In genomic region chr16:4599037-4599436, GRCh38 we compare ENCODE assay signal across 2 cellular contexts.
TF ChIP-seq lines count a peak whose summit lies in the region.

No MANE protein-coding gene starts in this region.

TF ChIP-seq in HCT116, 20 proteins besides CTCF, POLR2A, EP300 and RAD21:
- TF ChIP-seq SP1 (IDR thresholded peaks at IDR 0.05; ENCODE audit: low read depth): no peak
- no peak for TF ChIP-seq YY1 (IDR thresholded peaks at IDR 0.05; ENCODE audit: extremely low read depth, insufficient replicate concordance, low read depth, low read length)
- no peak for TF ChIP-seq POLR2AphosphoS5 (IDR thresholded peaks at IDR 0.05; ENCODE audit: low read depth, low read length)
- TF ChIP-seq, protein P1, sequence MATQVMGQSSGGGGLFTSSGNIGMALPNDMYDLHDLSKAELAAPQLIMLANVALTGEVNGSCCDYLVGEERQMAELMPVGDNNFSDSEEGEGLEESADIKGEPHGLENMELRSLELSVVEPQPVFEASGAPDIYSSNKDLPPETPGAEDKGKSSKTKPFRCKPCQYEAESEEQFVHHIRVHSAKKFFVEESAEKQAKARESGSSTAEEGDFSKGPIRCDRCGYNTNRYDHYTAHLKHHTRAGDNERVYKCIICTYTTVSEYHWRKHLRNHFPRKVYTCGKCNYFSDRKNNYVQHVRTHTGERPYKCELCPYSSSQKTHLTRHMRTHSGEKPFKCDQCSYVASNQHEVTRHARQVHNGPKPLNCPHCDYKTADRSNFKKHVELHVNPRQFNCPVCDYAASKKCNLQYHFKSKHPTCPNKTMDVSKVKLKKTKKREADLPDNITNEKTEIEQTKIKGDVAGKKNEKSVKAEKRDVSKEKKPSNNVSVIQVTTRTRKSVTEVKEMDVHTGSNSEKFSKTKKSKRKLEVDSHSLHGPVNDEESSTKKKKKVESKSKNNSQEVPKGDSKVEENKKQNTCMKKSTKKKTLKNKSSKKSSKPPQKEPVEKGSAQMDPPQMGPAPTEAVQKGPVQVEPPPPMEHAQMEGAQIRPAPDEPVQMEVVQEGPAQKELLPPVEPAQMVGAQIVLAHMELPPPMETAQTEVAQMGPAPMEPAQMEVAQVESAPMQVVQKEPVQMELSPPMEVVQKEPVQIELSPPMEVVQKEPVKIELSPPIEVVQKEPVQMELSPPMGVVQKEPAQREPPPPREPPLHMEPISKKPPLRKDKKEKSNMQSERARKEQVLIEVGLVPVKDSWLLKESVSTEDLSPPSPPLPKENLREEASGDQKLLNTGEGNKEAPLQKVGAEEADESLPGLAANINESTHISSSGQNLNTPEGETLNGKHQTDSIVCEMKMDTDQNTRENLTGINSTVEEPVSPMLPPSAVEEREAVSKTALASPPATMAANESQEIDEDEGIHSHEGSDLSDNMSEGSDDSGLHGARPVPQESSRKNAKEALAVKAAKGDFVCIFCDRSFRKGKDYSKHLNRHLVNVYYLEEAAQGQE (IDR thresholded peaks at IDR 0.05; ENCODE audit: low read depth): no peak
- no peak for TF ChIP-seq SIN3A (IDR thresholded peaks at IDR 0.05; ENCODE audit: low read depth)
- TF ChIP-seq EZH2 (IDR thresholded peaks at IDR 0.05): no peak
- no peak for TF ChIP-seq ZFX (IDR thresholded peaks at IDR 0.05)
- no peak for TF ChIP-seq ZNF274 (IDR thresholded peaks at IDR 0.05; ENCODE audit: low read depth, low read length)
- TF ChIP-seq ELF1 (IDR thresholded peaks at IDR 0.05; ENCODE audit: borderline replicate concordance, low read depth): no peak
- TF ChIP-seq JUND (IDR thresholded peaks at IDR 0.05): no peak
- no peak for TF ChIP-seq TCF7L2 (IDR thresholded peaks at IDR 0.05; ENCODE audit: borderline replicate concordance, extremely low read depth, insufficient read depth, insufficient read length)
- no peak for TF ChIP-seq ZBTB33 (IDR thresholded peaks at IDR 0.05; ENCODE audit: extremely low read depth, insufficient replicate concordance, low read length)
- TF ChIP-seq, protein P2, sequence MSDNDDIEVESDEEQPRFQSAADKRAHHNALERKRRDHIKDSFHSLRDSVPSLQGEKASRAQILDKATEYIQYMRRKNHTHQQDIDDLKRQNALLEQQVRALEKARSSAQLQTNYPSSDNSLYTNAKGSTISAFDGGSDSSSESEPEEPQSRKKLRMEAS (IDR thresholded peaks at IDR 0.05): no peak
- TF ChIP-seq SRF (IDR thresholded peaks at IDR 0.05; ENCODE audit: low read depth): no peak
- TF ChIP-seq EGR1 (IDR thresholded peaks at IDR 0.05; ENCODE audit: low read depth): no peak
- TF ChIP-seq EZH2phosphoT487 (IDR thresholded peaks at IDR 0.05; ENCODE audit: borderline replicate concordance): no peak
- TF ChIP-seq ATF3 (IDR thresholded peaks at IDR 0.05): no peak

TF ChIP-seq in H1, 55 proteins besides CTCF, POLR2A, EP300 and RAD21:
- no peak for TF ChIP-seq RBBP5 (IDR thresholded peaks at IDR 0.05; ENCODE audit: borderline replicate concordance, low read depth, low read length)
- no peak for TF ChIP-seq SIRT6 (IDR thresholded peaks at IDR 0.05; ENCODE audit: low read length)
- no peak for TF ChIP-seq E2F6 (IDR thresholded peaks at IDR 0.05)
- no peak for TF ChIP-seq PHF8 (conservative IDR thresholded peaks at IDR 0.05; ENCODE audit: low read depth, low read length)
- no peak for TF ChIP-seq SUZ12 (IDR thresholded peaks at IDR 0.05; ENCODE audit: low read length)
- no peak for TF ChIP-seq NRF1 (IDR thresholded peaks at IDR 0.05; ENCODE audit: low read depth, low read length)
